ENCODE assay signal across 12 cellular contexts in the genomic region with DNA sequence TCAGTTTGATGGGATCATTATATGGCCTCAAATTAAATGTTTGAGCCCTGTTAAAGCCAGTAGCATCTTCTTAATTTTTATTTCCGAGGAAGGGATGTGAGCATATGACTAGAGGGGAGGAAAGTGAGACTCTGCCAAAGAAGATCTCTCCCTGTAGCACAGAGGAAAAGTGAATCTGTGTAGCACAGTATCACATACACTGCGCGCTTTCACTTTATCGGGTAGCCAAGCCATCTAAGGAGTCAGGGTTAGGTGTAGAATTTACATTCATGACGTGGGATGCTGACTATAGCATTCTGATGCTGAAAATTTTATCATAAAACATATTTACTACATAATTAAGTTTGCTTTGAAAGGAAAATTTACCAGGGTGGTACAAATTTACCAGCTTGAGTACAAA. TPM values are rescaled to one million over a fixed set of nuclear protein-coding genes. Genes with fewer than 3 reads are reported as not detected.
DNase-seq lines count a peak whose midpoint lies in the region; ATAC-seq, FAIRE-seq and TF ChIP-seq lines count a peak whose summit lies in the region.
"Had no signal": no experiment of that assay in that cellular context is flagged by ENCODE, and none has a peak within 500 bp of the region (broad histone marks: within the 10 kb centered on the region; RNA-seq: fewer than 3 reads in every experiment).

No MANE protein-coding gene starts in this region.

- no peak for TF ChIP-seq RAD21 in GM12878 (IDR thresholded peaks at IDR 0.05; ENCODE audit: insufficient read depth, low read depth, low read length)

- 95% methylated on average over 5 of the region's 5 CpGs for WGBS in GM12878 (ENCODE audit: insufficient coverage, insufficient replicate concordance, low lambda C conversion rate, missing lambda C conversion rate)

- FAIRE-seq in GM12878 (lab: Jason Lieb, UNC) = no peak

- TF ChIP-seq EP300 in GM12878 (IDR thresholded peaks at IDR 0.05; ENCODE audit: borderline replicate concordance in 1 of 2, control insufficient read depth in 1 of 2, low read depth in 2 of 2, low read length in 2 of 2) = no peak

- H3K36me3 ChIP-seq in OCI-LY3 (replicated peaks; ENCODE audit: low read depth, low read length) (peaks cover 8% of the 10 kb centered on the region), GM12878 (ENCODE audit: control insufficient read depth in 2 of 2, insufficient read depth in 2 of 2, low read length in 1 of 2) (no peaks in the 10 kb centered on the region), osteoblast (ENCODE audit: insufficient read depth, low read length) (no peaks in the 10 kb centered on the region)

- RAD21 ChIA-PET in GM12878 (lab: Charles Lee; ENCODE audit: unreplicated experiment) = interaction anchor here (4.6 kb wide), 1 partner anchor 63 kb away, joined by 23 read pairs; no protein-coding TSS in a partner anchor

- CTCF ChIA-PET in Calu3 (lab: Charles Lee) = no interaction called here
- CTCF ChIA-PET in GM12878 (lab: Yijun Ruan, JAX) = interaction anchor here (0.6 to 1.9 kb wide), 2 partner anchors 40 to 141 kb away, joined by 3 to 6 read pairs; no protein-coding TSS in a partner anchor

- no peaks in the 10 kb centered on the region for H3K27me3 Mint-ChIP-seq in Calu3 (ENCODE audit: unreplicated experiment)

- H3K9ac ChIP-seq in OCI-LY3 (ENCODE audit: low read length) (no peak overlapping the region), GM12878 (ENCODE audit: control insufficient read depth, insufficient read depth, low read length) (no peak overlapping the region)

- no peaks in the 10 kb centered on the region; the same call in 1 of the 2 replicates for H4K20me1 ChIP-seq in OCI-LY3 (ENCODE audit: insufficient read depth, low read length)
- no peaks in the 10 kb centered on the region for H4K20me1 ChIP-seq in GM12878 (ENCODE audit: control insufficient read depth, insufficient read depth)
- no peaks in the 10 kb centered on the region for H4K20me1 ChIP-seq in osteoblast (ENCODE audit: insufficient read depth, low read length)

- H3K4me3 ChIP-seq in OCI-LY3 (ENCODE audit: low read length) = peak overlapping the region; percentile 93; the same call in 1 of the 2 replicates
- peak overlapping the region; percentile 95 for H3K4me3 ChIP-seq in GM12878
- peak overlapping the region; percentile 94 for H3K4me3 ChIP-seq in osteoblast (ENCODE audit: insufficient read depth, low read length)

- intact Hi-C loops in Calu3 (cut with micrococcal nuclease; ENCODE audit: unreplicated experiment) (loop anchor here (5.0 kb wide), 1 partner anchor 107 kb away; no protein-coding TSS in a partner anchor), GM12878 (cut with micrococcal nuclease; ENCODE audit: unreplicated experiment) (loop anchor here (5.0 kb wide), 1 partner anchor 107 kb away; no protein-coding TSS in a partner anchor)

- H2AFZ ChIP-seq in OCI-LY3 (ENCODE audit: low read depth, low read length) (no peak overlapping the region), GM12878 (ENCODE audit: control insufficient read depth, low read depth, low read length) (no peak overlapping the region), osteoblast (ENCODE audit: low read length) (no peak overlapping the region)

- no peak for DNase-seq in Calu3
- DNase-seq in GM12878 (ENCODE audit: low read depth, low spot score) = no peak
- no peak for DNase-seq in osteoblast (ENCODE audit: insufficient read length, low spot score, missing footprints)
- no peak for DNase-seq in OCI-M2 (lab: John Stamatoyannopoulos, UW; ENCODE audit: unreplicated experiment)
- DNase-seq: activated gamma-delta T cell treated with Interleukin-2 at 50 U/mL for 16 hours, DMS53, endodermal cell had no signal

- SMC1A ChIA-PET in GM12878 (lab: Charles Lee; ENCODE audit: uncharacterized antibody, unreplicated experiment) = interaction anchor here (4.5 kb wide), 1 partner anchor 12 kb away, joined by 28 read pairs; no protein-coding TSS in a partner anchor

- peaks cover 8% of the 10 kb centered on the region for H3K4me1 Mint-ChIP-seq in Calu3 (ENCODE audit: low read depth, unreplicated experiment)

- BruUV-seq in Calu3 (replicated peaks; lab: Mats Ljungman, UMichigan) = no TSS peak
- no TSS peak for BruUV-seq in GM12878 (replicated peaks; lab: Mats Ljungman, UMichigan)

- H3K79me2 ChIP-seq in OCI-LY3 (ENCODE audit: low read length) = peaks cover 12% of the 10 kb centered on the region
- peaks cover 12% of the 10 kb centered on the region for H3K79me2 ChIP-seq in GM12878 (ENCODE audit: control insufficient read depth, insufficient read depth, low read length)
- H3K79me2 ChIP-seq in osteoblast (ENCODE audit: insufficient read depth, low read length) = peaks cover 34% of the 10 kb centered on the region

- H3K27ac ChIP-seq in OCI-LY3 (ENCODE audit: low read length) (no peak overlapping the region), GM12878 (ENCODE audit: control insufficient read depth, insufficient read depth) (peak overlapping the region; percentile 67; the same call in 1 of the 2 replicates), osteoblast (ENCODE audit: low read depth, low read length) (peak overlapping the region; percentile 81)

- H3K4me3 Mint-ChIP-seq in Calu3 (ENCODE audit: low read depth, unreplicated experiment) = peak overlapping the region; percentile 93

- peak overlapping the region; percentile 99 for H3K4me2 ChIP-seq in OCI-LY3 (ENCODE audit: low read length)
- H3K4me2 ChIP-seq in GM12878 (ENCODE audit: control insufficient read depth, insufficient read depth) = peak overlapping the region; percentile 79
- H3K4me2 ChIP-seq in osteoblast (ENCODE audit: insufficient read depth, low read length) = peak overlapping the region; percentile 96

- no peaks in the 10 kb centered on the region for H3K9me3 Mint-ChIP-seq in Calu3 (ENCODE audit: low read depth, unreplicated experiment)
- H3K9me3 Mint-ChIP-seq: endodermal cell had no signal

- H3K27me3 ChIP-seq in OCI-LY3 (ENCODE audit: low read depth, low read length) = no peaks in the 10 kb centered on the region
- no peaks in the 10 kb centered on the region for H3K27me3 ChIP-seq in GM12878 (replicated peaks in 1 of 2; ENCODE audit: control insufficient read depth in 2 of 2, insufficient read depth in 2 of 2, low read length in 1 of 2)
- no peaks in the 10 kb centered on the region for H3K27me3 ChIP-seq in osteoblast (ENCODE audit: insufficient read depth, low read length)
- H3K27me3 ChIP-seq: tibial nerve had no signal

- peaks cover 36% of the 10 kb centered on the region for H3K4me1 ChIP-seq in OCI-LY3 (ENCODE audit: low read length)
- peaks cover 13% of the 10 kb centered on the region for H3K4me1 ChIP-seq in GM12878 (ENCODE audit: control insufficient read depth, insufficient read depth, low read length)
- H3K4me1 ChIP-seq in osteoblast (ENCODE audit: insufficient read depth, low read length) = peaks cover 17% of the 10 kb centered on the region

- ATAC-seq in GM12878 = no peak
- ATAC-seq in HG03095 (IDR thresholded peaks at IDR 0.05; ENCODE audit: unreplicated experiment) = no peak
- no peak for ATAC-seq in HG03135 (IDR thresholded peaks at IDR 0.05; ENCODE audit: unreplicated experiment)
- ATAC-seq in GM19455 (IDR thresholded peaks at IDR 0.05; ENCODE audit: unreplicated experiment) = no peak

- no peaks in the 10 kb centered on the region for H3K9me3 ChIP-seq in OCI-LY3 (ENCODE audit: insufficient read depth, low read length)
- no peaks in the 10 kb centered on the region for H3K9me3 ChIP-seq in GM12878 (replicated peaks; ENCODE audit: control insufficient read depth, insufficient read depth, low read length)
- no peaks in the 10 kb centered on the region for H3K9me3 ChIP-seq in osteoblast (ENCODE audit: low read depth, low read length)
- H3K9me3 ChIP-seq: tibial nerve had no signal

- in situ Hi-C loops in GM12878 (cut with MboI) = no loop called here

- peaks cover 24% of the 10 kb centered on the region for H3K36me3 Mint-ChIP-seq in Calu3 (ENCODE audit: insufficient read depth, unreplicated experiment)

- TF ChIP-seq POLR2A in GM12878 (IDR thresholded peaks at IDR 0.05; ENCODE audit: low read depth, low read length) = no peak

- no peak for TF ChIP-seq CTCF in Calu3 (IDR thresholded peaks at IDR 0.05; ENCODE audit: unreplicated experiment)
- TF ChIP-seq CTCF in OCI-LY3 (IDR thresholded peaks at IDR 0.05; ENCODE audit: low read depth, low read length) = no peak
- TF ChIP-seq CTCF in GM12878 (IDR thresholded peaks at IDR 0.05 in 2 of 3, conservative IDR thresholded peaks at IDR 0.05 in 1 of 3; ENCODE audit: control insufficient read depth in 2 of 3, extremely low read depth in 1 of 3, insufficient read depth in 1 of 3, low read depth in 3 of 3, low read length in 3 of 3) = no peak
- no peak for TF ChIP-seq CTCF in osteoblast (IDR thresholded peaks at IDR 0.05; ENCODE audit: extremely low read depth, low read depth, low read length)

- POLR2A ChIA-PET in GM12878 (lab: Charles Lee) = interaction anchor here (1.6 kb wide), 1 partner anchor 9 kb away, joined by 6 read pairs; no protein-coding TSS in a partner anchor

- no peak overlapping the region for H3K27ac Mint-ChIP-seq in Calu3 (ENCODE audit: unreplicated experiment)
- H3K27ac Mint-ChIP-seq: endodermal cell had no signal

TF ChIP-seq in GM12878, 131 proteins besides CTCF, POLR2A, EP300 and RAD21 (continues in another document):
- TF ChIP-seq RELA (IDR thresholded peaks at IDR 0.05; ENCODE audit: borderline replicate concordance, partially characterized antibody) (no peak), MXI1 (IDR thresholded peaks at IDR 0.05; ENCODE audit: low read depth, low read length) (no peak)

RNA-seq across cellular contexts. Expression of gene LRRC8D, which starts 24.0 kb away (rescaled TPM):
- total RNA-seq in Calu3 (2022) (22.3 and 27.8 TPM in 2 replicates), GM12878 (2014; rRNA removed) (18.0 and 24.7 TPM in 2 replicates), GM12878 (2014; rRNA removed; fragmentation: Illumina TruSeq; extraction: Trizol) (25.1 and 27.5 TPM in 2 replicates), GM12878 (2021) (27.9 and 28.8 TPM in 2 replicates), osteoblast (23.6 and 30.4 TPM in 2 replicates)
- total RNA-seq in GM12878 (2013; cell fraction: nucleolus; rRNA removed) = 27.5 and 28.2 TPM in 2 replicates
- polyA plus RNA-seq in GM12878 (2011; ENCODE audit: low read depth) = 7.7 TPM
- polyA plus RNA-seq in GM12878 (2011; rRNA removed) (34.9 and 44.1 TPM in 2 replicates), GM12878 (2014; fragmentation: Illumina TruSeq; extraction: Trizol) (34.1 and 38.1 TPM in 2 replicates), GM12878 (2014; fragmentation: Nextera tagmentation; extraction: Ambion mirVana) (1 to 10 TPM; 5.6 to 6.4 TPM), GM12878 (2014; rRNA removed) (24.9 and 26.1 TPM in 2 replicates), GM12878 (2016; fragmentation: Nextera tagmentation; extraction: Ambion mirVana) (10 to 100 TPM; 18.3 to 28.2 TPM)
- 38.6 and 38.8 TPM in 2 replicates for polyA plus RNA-seq in GM12878 (2011; cell fraction: cytosol; rRNA removed)
- polyA plus RNA-seq in GM12878 (2011; cell fraction: nucleus; rRNA removed) = 30.7 and 31.6 TPM in 2 replicates
- polyA plus RNA-seq in GM12878 (2012) = 8.8 and 10.8 TPM in 2 replicates
- 39.5 and 64.4 TPM in 2 replicates for polyA minus RNA-seq in GM12878 (2011; rRNA and poly(A)+ RNA removed)
- 17.4 and 27.2 TPM in 2 replicates for polyA minus RNA-seq in GM12878 (2011; cell fraction: cytosol; rRNA and poly(A)+ RNA removed)
- 13.1 and 24.6 TPM in 2 replicates for polyA minus RNA-seq in GM12878 (2011; cell fraction: nucleus; rRNA and poly(A)+ RNA removed)
